ENCODE assay signal across 9 cellular contexts in genomic region chr12:85920324-85920947, GRCh38. TPM values are rescaled to one million over a fixed set of nuclear protein-coding genes. Genes with fewer than 3 reads are reported as not detected.
DNase-seq lines count a peak whose midpoint lies in the region; ATAC-seq and TF ChIP-seq lines count a peak whose summit lies in the region.
"Had no signal": no experiment of that assay in that cellular context is flagged by ENCODE, and none has a peak within 500 bp of the region (broad histone marks: within the 10 kb centered on the region; RNA-seq: fewer than 3 reads in every experiment).

No MANE protein-coding gene starts in this region.

- TF ChIP-seq CTCF in astrocyte of the cerebellum (IDR thresholded peaks at IDR 0.05; ENCODE audit: low read depth, low read length, missing control alignments) (no peak), right lobe of liver (IDR thresholded peaks at IDR 0.05) (peak; percentile 51 to 74 (median 62))

- no peak overlapping the region for H3K4me3 Mint-ChIP-seq in activated T-helper 2 cell treated with anti-CD3 and anti-CD28 coated beads, Interferon-gamma antibody, Interleukin-2, Interleukin-4, amounts not matched to agents 10 μg/mL and 5 μg/mL and 100 μg/mL, durations not matched to agents 14 hours and 24 hours and 36 hours (ENCODE audit: low read depth)

- no peaks in the 10 kb centered on the region for H3K4me1 ChIP-seq in right lobe of liver

- DNase-seq in SIG-M5 treated with dmso at 0.1 percent for 504 hours (lab: John Stamatoyannopoulos, UW; ENCODE audit: unreplicated experiment) (peak; percentile 12), SIG-M5 (lab: John Stamatoyannopoulos, UW) (no peak), NCI-H2029 treated with DMSO at 0.1 percent for 48 hours (lab: John Stamatoyannopoulos, UW) (peak; percentile 30), astrocyte of the cerebellum (ENCODE audit: low read depth) (peak; percentile 23), right lobe of liver (no peak)
- DNase-seq in activated T-helper 2 cell treated with anti-CD3 and anti-CD28 coated beads, Interferon-gamma antibody, Interleukin-2, Interleukin-4, amounts not matched to agents 10 μg/mL and 5 μg/mL and 100 μg/mL, durations not matched to agents 14 hours and 24 hours and 36 hours (ENCODE audit: low spot score): no peak

- H3K4me1 Mint-ChIP-seq in activated T-helper 2 cell treated with anti-CD3 and anti-CD28 coated beads, Interferon-gamma antibody, Interleukin-2, Interleukin-4, amounts not matched to agents 10 μg/mL and 5 μg/mL and 100 μg/mL, durations not matched to agents 14 hours and 24 hours and 36 hours (ENCODE audit: low read depth): no peaks in the 10 kb centered on the region

- ATAC-seq in HG02763 (IDR thresholded peaks at IDR 0.05; ENCODE audit: unreplicated experiment) (peak; percentile 63), right lobe of liver (peak; percentile 35 to 71 (median 59)), GM19023 (IDR thresholded peaks at IDR 0.05; ENCODE audit: unreplicated experiment) (no peak)

- H3K27me3 ChIP-seq in right lobe of liver: no peaks in the 10 kb centered on the region

- no peak overlapping the region for H3K27ac ChIP-seq in right lobe of liver

- in situ Hi-C loops in astrocyte of the cerebellum (cut with HindIII; ENCODE audit: low sequenced_read_pairs): no loop called here

- 1% methylated on average over 3 of the region's 3 CpGs for WGBS in right lobe of liver (ENCODE audit: insufficient coverage, low coverage, low lambda C conversion rate, missing lambda C conversion rate)

- no peak overlapping the region for H3K4me3 ChIP-seq in astrocyte of the cerebellum (ENCODE audit: low read depth, low read length)
- no peak overlapping the region for H3K4me3 ChIP-seq in right lobe of liver

- H3K27ac Mint-ChIP-seq in activated T-helper 2 cell treated with anti-CD3 and anti-CD28 coated beads, Interferon-gamma antibody, Interleukin-2, Interleukin-4, amounts not matched to agents 10 μg/mL and 5 μg/mL and 100 μg/mL, durations not matched to agents 14 hours and 24 hours and 36 hours: no peak overlapping the region

- H3K36me3 Mint-ChIP-seq in activated T-helper 2 cell treated with anti-CD3 and anti-CD28 coated beads, Interferon-gamma antibody, Interleukin-2, Interleukin-4, amounts not matched to agents 10 μg/mL and 5 μg/mL and 100 μg/mL, durations not matched to agents 14 hours and 24 hours and 36 hours (ENCODE audit: low read depth): no peaks in the 10 kb centered on the region

- no peaks in the 10 kb centered on the region for H3K9me3 Mint-ChIP-seq in activated T-helper 2 cell treated with anti-CD3 and anti-CD28 coated beads, Interferon-gamma antibody, Interleukin-2, Interleukin-4, amounts not matched to agents 10 μg/mL and 5 μg/mL and 100 μg/mL, durations not matched to agents 14 hours and 24 hours and 36 hours

- no peaks in the 10 kb centered on the region for H3K36me3 ChIP-seq in right lobe of liver

- no peak for TF ChIP-seq POLR2A in right lobe of liver (IDR thresholded peaks at IDR 0.05)

- H3K27me3 Mint-ChIP-seq in activated T-helper 2 cell treated with anti-CD3 and anti-CD28 coated beads, Interferon-gamma antibody, Interleukin-2, Interleukin-4, amounts not matched to agents 10 μg/mL and 5 μg/mL and 100 μg/mL, durations not matched to agents 14 hours and 24 hours and 36 hours (ENCODE audit: low read depth): no peaks in the 10 kb centered on the region

- intact Hi-C loops in right lobe of liver (cut with DNase I): no loop called here
- intact Hi-C loops in activated T-helper 2 cell treated with anti-CD3 and anti-CD28 coated beads, Interferon-gamma antibody, Interleukin-2, Interleukin-4, amounts not matched to agents 10 μg/mL and 5 μg/mL and 100 μg/mL, durations not matched to agents 14 hours and 24 hours and 36 hours (cut with micrococcal nuclease): loop anchor here (2.0 kb wide), 1 partner anchor 452 kb away; no protein-coding TSS in a partner anchor

- no peaks in the 10 kb centered on the region for H3K9me3 ChIP-seq in right lobe of liver

RNA-seq across cellular contexts. Expression of gene NTS, which starts 46.3 kb away (rescaled TPM):
- under 1 TPM in 4 of 6 experiments, not detected in 2; 0.24 to 0.56 (median 0.37) TPM for total RNA-seq in right lobe of liver
- not detected in 2 replicates for total RNA-seq in activated T-helper 2 cell treated with anti-CD3 and anti-CD28 coated beads, Interferon-gamma antibody, Interleukin-2, Interleukin-4, amounts not matched to agents 10 μg/mL and 5 μg/mL and 100 μg/mL, durations not matched to agents 14 hours and 24 hours and 36 hours
- total RNA-seq: Daoy had no signal

Comparison
In these comparisons a context has a peak if more than half of its experiments do, and no peak if none do; other contexts are left out.
1. DNase-seq: peak in SIG-M5 treated with dmso at 0.1 percent for 504 hours (single experiment), NCI-H2029 treated with DMSO at 0.1 percent for 48 hours (single experiment) and astrocyte of the cerebellum (single experiment); none in SIG-M5 (single experiment), right lobe of liver (0 of 3) and activated T-helper 2 cell treated with anti-CD3 and anti-CD28 coated beads, Interferon-gamma antibody, Interleukin-2, Interleukin-4, amounts not matched to agents 10 μg/mL and 5 μg/mL and 100 μg/mL, durations not matched to agents 14 hours and 24 hours and 36 hours (single experiment).